Comparison of ENCODE assay signal across 14 cellular contexts in the genomic region with DNA sequence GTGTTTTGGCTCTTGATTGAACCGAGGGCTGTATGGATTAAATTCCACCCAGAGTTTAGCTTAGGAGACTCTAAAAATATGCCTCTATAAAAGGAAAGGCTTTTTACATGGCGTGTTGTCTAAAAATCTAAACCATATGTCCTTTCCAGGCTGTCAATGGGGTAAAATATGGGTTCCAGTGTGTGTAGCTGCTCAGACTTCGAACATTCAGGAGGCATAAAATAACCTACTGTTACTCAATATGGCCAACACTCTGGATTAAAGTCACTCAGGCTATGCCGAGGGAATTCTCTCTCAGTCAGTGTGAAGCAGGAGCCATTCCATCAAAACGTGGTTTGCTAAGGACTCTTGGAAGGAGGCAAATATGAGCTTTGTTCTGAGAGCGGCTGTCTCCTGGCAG.
"Had no signal": no experiment of that assay in that cellular context is flagged by ENCODE, and none has a peak within 500 bp of the region (broad histone marks: within the 10 kb centered on the region; RNA-seq: fewer than 3 reads in every experiment).

No MANE protein-coding gene starts in this region.

- H3K36me3 ChIP-seq: gastrocnemius medialis, left ventricle myocardium inferior, upper lobe of left lung had no signal

- H3K4me3 ChIP-seq: dorsolateral prefrontal cortex, gastrocnemius medialis, left ventricle myocardium inferior, upper lobe of left lung had no signal

- H3K9me3 ChIP-seq: gastrocnemius medialis, left ventricle myocardium inferior, upper lobe of left lung had no signal

- H3K27ac Mint-ChIP-seq: activated naive CD8-positive, alpha-beta T cell; memory B cell; nephron progenitor cell; stimulated activated naive CD8-positive, alpha-beta T cell treated with anti-CD3 and anti-CD28 coated beads, Interleukin-15, Interleukin-2, amounts not matched to agents 100 ng/mL and 50 ng/mL, for 24 hours had no signal

- ATAC-seq: activated CD4-positive, CD25-positive, alpha-beta regulatory T cell treated with anti-CD3 and anti-CD28 coated beads, Interleukin-2, amount 50 U/mL, for 24 hours; activated T-cell treated with anti-CD3 and anti-CD28 coated beads, Interleukin-2, amount 50 U/mL, for 4 hours; gastrocnemius medialis had no signal

- H3K27ac ChIP-seq: dorsolateral prefrontal cortex, gastrocnemius medialis, left ventricle myocardium inferior, upper lobe of left lung had no signal

- H3K27me3 Mint-ChIP-seq: activated naive CD8-positive, alpha-beta T cell; memory B cell; stimulated activated naive CD8-positive, alpha-beta T cell treated with anti-CD3 and anti-CD28 coated beads, Interleukin-15, Interleukin-2, amounts not matched to agents 100 ng/mL and 50 ng/mL, for 24 hours had no signal

- DNase-seq: activated effector memory CD4-positive, alpha-beta T cell treated with anti-CD3 and anti-CD28 coated beads, Interleukin-2, amount 50 U/mL, for 16 hours; activated T-cell treated with anti-CD3 and anti-CD28 coated beads, Interleukin-2, amount 50 U/mL, for 4 hours; anterior cingulate cortex; dorsolateral prefrontal cortex; gastrocnemius medialis; kidney; left ventricle myocardium inferior; nephron progenitor cell; stimulated activated CD4-positive, alpha-beta T cell treated with anti-CD3 and anti-CD28 coated beads, Interleukin-4, amount 100 ng/mL, for 1 hour; upper lobe of left lung had no signal

- H3K27me3 ChIP-seq: gastrocnemius medialis, upper lobe of left lung had no signal

- H3K9me3 Mint-ChIP-seq: activated T-cell treated with anti-CD3 and anti-CD28 coated beads, Interleukin-2, amount 50 U/mL, for 4 hours; memory B cell; nephron progenitor cell; stimulated activated naive CD8-positive, alpha-beta T cell treated with anti-CD3 and anti-CD28 coated beads, Interleukin-15, Interleukin-2, amounts not matched to agents 100 ng/mL and 50 ng/mL, for 24 hours had no signal

- H3K4me3 Mint-ChIP-seq: activated naive CD8-positive, alpha-beta T cell; activated T-cell treated with anti-CD3 and anti-CD28 coated beads, Interleukin-2, amount 50 U/mL, for 4 hours; memory B cell; nephron progenitor cell; stimulated activated naive CD8-positive, alpha-beta T cell treated with anti-CD3 and anti-CD28 coated beads, Interleukin-15, Interleukin-2, amounts not matched to agents 100 ng/mL and 50 ng/mL, for 24 hours had no signal

- H3K4me1 ChIP-seq: gastrocnemius medialis, left ventricle myocardium inferior had no signal
